17 cellular contexts compared by ENCODE assay signal in genomic region chr1:179031855-179032513, GRCh38. TPM values are rescaled to one million over a fixed set of nuclear protein-coding genes. Genes with fewer than 3 reads are reported as not detected.
DNase-seq lines count a peak whose midpoint lies in the region; ATAC-seq, FAIRE-seq and TF ChIP-seq lines count a peak whose summit lies in the region.
"Had no signal": no experiment of that assay in that cellular context is flagged by ENCODE, and none has a peak within 500 bp of the region (broad histone marks: within the 10 kb centered on the region; RNA-seq: fewer than 3 reads in every experiment).

No MANE protein-coding gene starts in this region.

- peak overlapping the region; percentile 36 for H3K4me3 Mint-ChIP-seq in astrocyte (ENCODE audit: unreplicated experiment)
- H3K4me3 Mint-ChIP-seq: activated CD4-positive, alpha-beta memory T cell treated with anti-CD3 and anti-CD28 coated beads, Interleukin-2, amount 10 ng/mL, durations not matched to agents 7 days and 5 days; activated naive CD8-positive, alpha-beta T cell treated with anti-CD3 and anti-CD28 coated beads, Interleukin-2, amount 10 ng/mL, durations not matched to agents 7 days and 5 days; CD14-positive monocyte had no signal

- H3K27me3 ChIP-seq in astrocyte (ENCODE audit: insufficient read depth, low read length), result no peaks in the 10 kb centered on the region

- no peak overlapping the region for H3K9ac ChIP-seq in astrocyte (ENCODE audit: low read length)

- H3K79me2 ChIP-seq in astrocyte (ENCODE audit: insufficient read depth, low read length), result peaks cover 89% of the 10 kb centered on the region

- DNase-seq in Daoy (ENCODE audit: low read depth), result peak; percentile 49
- peak; percentile 16 for DNase-seq in MV-4-11 (lab: John Stamatoyannopoulos, UW)
- peak; percentile 20 for DNase-seq in astrocyte (ENCODE audit: low read depth)
- no peak for DNase-seq in left lobe of liver (ENCODE audit: low spot score)
- no peak for DNase-seq in NCI-H2171 (lab: John Stamatoyannopoulos, UW)
- DNase-seq in 8988T, result no peak
- DNase-seq in stimulated activated CD4-positive, alpha-beta T cell treated with anti-CD3 and anti-CD28 coated beads, Interleukin-2, amount 100 ng/mL, for 24 hours, result no peak
- DNase-seq: activated CD4-positive, alpha-beta memory T cell treated with anti-CD3 and anti-CD28 coated beads, Interleukin-2, amount 10 ng/mL, durations not matched to agents 7 days and 5 days; activated naive CD8-positive, alpha-beta T cell treated with anti-CD3 and anti-CD28 coated beads, Interleukin-2, amount 10 ng/mL, durations not matched to agents 7 days and 5 days; dermis blood vessel endothelial cell; hippocampal formation; NCI-H1436 treated with DMSO at 0.1 percent for 48 hours; stimulated activated CD4-positive, alpha-beta T cell treated with anti-CD3 and anti-CD28 coated beads, Interleukin-2, amount 100 ng/mL, for 48 hours; stimulated activated naive CD8-positive, alpha-beta T cell treated with anti-CD3 and anti-CD28 coated beads, Interleukin-15, amount 100 ng/mL, for 72 hours had no signal

- H3K27ac Mint-ChIP-seq in astrocyte (ENCODE audit: unreplicated experiment), result peak overlapping the region; percentile 83
- H3K27ac Mint-ChIP-seq: activated CD4-positive, alpha-beta memory T cell treated with anti-CD3 and anti-CD28 coated beads, Interleukin-2, amount 10 ng/mL, durations not matched to agents 7 days and 5 days; activated naive CD8-positive, alpha-beta T cell treated with anti-CD3 and anti-CD28 coated beads, Interleukin-2, amount 10 ng/mL, durations not matched to agents 7 days and 5 days had no signal

- no peaks in the 10 kb centered on the region for H3K27me3 Mint-ChIP-seq in astrocyte (ENCODE audit: low read depth, unreplicated experiment)
- H3K27me3 Mint-ChIP-seq: activated CD4-positive, alpha-beta memory T cell treated with anti-CD3 and anti-CD28 coated beads, Interleukin-2, amount 10 ng/mL, durations not matched to agents 7 days and 5 days; activated naive CD8-positive, alpha-beta T cell treated with anti-CD3 and anti-CD28 coated beads, Interleukin-2, amount 10 ng/mL, durations not matched to agents 7 days and 5 days; progenitor cell of endocrine pancreas; stimulated activated naive CD8-positive, alpha-beta T cell treated with anti-CD3 and anti-CD28 coated beads, Interleukin-15, amount 100 ng/mL, for 72 hours had no signal

- peaks cover 13% of the 10 kb centered on the region for H3K4me1 ChIP-seq in astrocyte (ENCODE audit: insufficient read depth, low read length)

- H3K27ac ChIP-seq in astrocyte (ENCODE audit: low read depth, low read length), result no peak overlapping the region

- no peak overlapping the region for H3K4me3 ChIP-seq in astrocyte (ENCODE audit: insufficient read depth, low read depth, low read length)

- no peaks in the 10 kb centered on the region for H3K9me3 ChIP-seq in astrocyte (ENCODE audit: insufficient read depth, low read depth, low read length)

- peak overlapping the region; percentile 5 for H3K4me2 ChIP-seq in astrocyte (ENCODE audit: low read length)

- peaks cover 69% of the 10 kb centered on the region for H4K20me1 ChIP-seq in astrocyte (ENCODE audit: insufficient read depth, low read length)

- no peaks in the 10 kb centered on the region for H3K9me3 Mint-ChIP-seq in astrocyte (ENCODE audit: unreplicated experiment)
- H3K9me3 Mint-ChIP-seq: activated CD4-positive, alpha-beta memory T cell treated with anti-CD3 and anti-CD28 coated beads, Interleukin-2, amount 10 ng/mL, durations not matched to agents 7 days and 5 days; activated naive CD8-positive, alpha-beta T cell treated with anti-CD3 and anti-CD28 coated beads, Interleukin-2, amount 10 ng/mL, durations not matched to agents 7 days and 5 days; stimulated activated naive CD8-positive, alpha-beta T cell treated with anti-CD3 and anti-CD28 coated beads, Interleukin-15, amount 100 ng/mL, for 72 hours had no signal

- H3K36me3 Mint-ChIP-seq in astrocyte (ENCODE audit: low read depth, unreplicated experiment), result no peaks in the 10 kb centered on the region
- H3K36me3 Mint-ChIP-seq: activated naive CD8-positive, alpha-beta T cell treated with anti-CD3 and anti-CD28 coated beads, Interleukin-2, amount 10 ng/mL, durations not matched to agents 7 days and 5 days; CD14-positive monocyte had no signal

- H2AFZ ChIP-seq in astrocyte (ENCODE audit: low read depth, low read length), result no peak overlapping the region

- no peak for FAIRE-seq in astrocyte (lab: Jason Lieb, UNC)

- H3K4me1 Mint-ChIP-seq in astrocyte (ENCODE audit: low read depth, unreplicated experiment), result peaks cover 48% of the 10 kb centered on the region

- ATAC-seq in left lobe of liver, result peak; percentile 27
- no peak for ATAC-seq in HG03520 (IDR thresholded peaks at IDR 0.05; ENCODE audit: unreplicated experiment)
- ATAC-seq: stimulated activated naive CD8-positive, alpha-beta T cell treated with anti-CD3 and anti-CD28 coated beads, Interleukin-15, amount 100 ng/mL, for 72 hours had no signal

- H3K36me3 ChIP-seq in astrocyte (ENCODE audit: insufficient read depth, low read length), result no peaks in the 10 kb centered on the region

- TF ChIP-seq CTCF in astrocyte (IDR thresholded peaks at IDR 0.05; ENCODE audit: insufficient read depth, low read depth, low read length), result no peak

RNA-seq across cellular contexts. Expression of gene FAM20B, which starts 6.3 kb away (rescaled TPM):
- 30.9 and 38.5 TPM in 2 replicates for total RNA-seq in Daoy (2014; rRNA removed; shearing (Covaris generic))
- 34.0 and 39.8 TPM in 2 replicates for total RNA-seq in astrocyte
- total RNA-seq in left lobe of liver, result 19.9 TPM

RNA-seq across cellular contexts. Expression of gene TOR3A, which starts 49.9 kb away (rescaled TPM):
- 27.7 and 39.2 TPM in 2 replicates for total RNA-seq in Daoy (2014; rRNA removed; shearing (Covaris generic))
- total RNA-seq in astrocyte (14.5 and 16.8 TPM in 2 replicates), left lobe of liver (13.8 TPM)

Comparison
In these comparisons a context has a peak if more than half of its experiments do, and no peak if none do; other contexts are left out.
1. DNase-seq: peak in Daoy (single experiment), MV-4-11 (single experiment) and astrocyte (single experiment); none in left lobe of liver (single experiment), NCI-H2171 (single experiment), 8988T (single experiment) and stimulated activated CD4-positive, alpha-beta T cell treated with anti-CD3 and anti-CD28 coated beads, Interleukin-2, amount 100 ng/mL, for 24 hours (0 of 2).